ENCODE assay signal across 1 cellular context in the genomic region with DNA sequence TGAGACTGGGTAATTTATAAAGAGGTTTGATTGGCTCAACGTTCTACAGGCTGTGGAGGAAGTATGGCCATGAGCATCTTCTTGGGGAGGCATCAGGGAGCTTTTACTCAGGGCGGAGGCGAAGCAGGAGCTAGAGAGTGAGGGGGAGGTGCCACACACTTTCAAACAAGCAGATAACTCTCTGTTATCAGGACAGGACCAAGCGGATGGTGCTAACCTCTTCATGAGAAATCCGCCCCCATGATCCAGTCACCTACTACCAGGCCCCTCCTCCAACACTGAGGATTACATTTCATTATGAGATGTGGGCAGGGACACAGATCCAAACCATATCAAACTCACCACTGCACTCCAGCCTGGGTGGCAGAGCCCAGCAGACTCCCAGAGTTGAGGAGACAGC.
TF ChIP-seq lines count a peak whose summit lies in the region.

No MANE protein-coding gene starts in this region.

TF ChIP-seq in K562, 482 proteins besides CTCF, POLR2A, EP300 and RAD21 (continued from another document and continues in another):
- TF ChIP-seq LCOR (CRISPR knock-in tag; IDR thresholded peaks at IDR 0.05) (no peak), NCOA1 (IDR thresholded peaks at IDR 0.05; ENCODE audit: low read depth) (peak; percentile 16; the same call in 1 of the 2 replicates), PHB2 (IDR thresholded peaks at IDR 0.05; ENCODE audit: low read depth) (no peak), ZNF316 (IDR thresholded peaks at IDR 0.05) (no peak), PTBP1 (IDR thresholded peaks at IDR 0.05; ENCODE audit: low read depth, low read length) (no peak), CCAR2 (IDR thresholded peaks at IDR 0.05; ENCODE audit: low read depth, low read length) (no peak), ZNF444 (CRISPR knock-in tag; IDR thresholded peaks at IDR 0.05) (no peak), SIN3B (IDR thresholded peaks at IDR 0.05; ENCODE audit: low read depth) (no peak), MEIS2 (IDR thresholded peaks at IDR 0.05; ENCODE audit: partially characterized antibody) (peak; percentile 85), HMG20A (CRISPR knock-in tag; conservative IDR thresholded peaks at IDR 0.05) (no peak), HMG20B (CRISPR knock-in tag; IDR thresholded peaks at IDR 0.05) (no peak), CCNT2 (IDR thresholded peaks at IDR 0.05; ENCODE audit: borderline replicate concordance, extremely low read depth, insufficient read length, low read depth, low read length) (no peak), POLR2AphosphoS5 (IDR thresholded peaks at IDR 0.05; ENCODE audit: control insufficient read depth, insufficient read depth, low read depth, low read length) (0 out of 2 replicates have a peak, but pooled peaks have one; percentile 19), GTF2E2 (tag; IDR thresholded peaks at IDR 0.05) (no peak), RNF2 (IDR thresholded peaks at IDR 0.05) (0 out of 2 replicates have a peak, but pooled peaks have one; percentile 31), DEAF1 (CRISPR knock-in tag; IDR thresholded peaks at IDR 0.05) (no peak), PURB (CRISPR knock-in tag; IDR thresholded peaks at IDR 0.05; ENCODE audit: low read depth) (no peak), TBP (optimal IDR thresholded peaks at IDR 0.05; ENCODE audit: low read depth, low read length) (no peak), CBX2 (IDR thresholded peaks at IDR 0.05; ENCODE audit: insufficient read depth, low read length, poor library complexity, severe bottlenecking) (no peak), EZH2 (IDR thresholded peaks at IDR 0.05; ENCODE audit: borderline replicate concordance, low read depth, low read length) (no peak), SUPT5H (IDR thresholded peaks at IDR 0.05) (no peak), ZNF830 (CRISPR knock-in tag; IDR thresholded peaks at IDR 0.05) (no peak), KHSRP (IDR thresholded peaks at IDR 0.05) (no peak), NR2C2 (CRISPR knock-in tag; IDR thresholded peaks at IDR 0.05) (no peak), NR2C2 (tag; IDR thresholded peaks at IDR 0.05) (no peak), STAT5B (CRISPR knock-in tag; IDR thresholded peaks at IDR 0.05) (no peak), SOX6 (IDR thresholded peaks at IDR 0.05) (peak; percentile 55; the same call in 1 of the 2 replicates), ETV6 (IDR thresholded peaks at IDR 0.05; ENCODE audit: borderline replicate concordance in 1 of 2, low read depth in 2 of 2, low read length in 1 of 2) (no peak), ETV6 (CRISPR knock-in tag; IDR thresholded peaks at IDR 0.05; ENCODE audit: borderline replicate concordance) (no peak), KDM5B (IDR thresholded peaks at IDR 0.05; ENCODE audit: insufficient replicate concordance, low read depth, low read length) (no peak), ZKSCAN3 (CRISPR knock-in tag; IDR thresholded peaks at IDR 0.05) (no peak), HNRNPLL (IDR thresholded peaks at IDR 0.05; ENCODE audit: low read depth, low read length, poor library complexity, severe bottlenecking) (no peak), BRD9 (IDR thresholded peaks at IDR 0.05; ENCODE audit: low read depth, partially characterized antibody) (no peak), MITF (IDR thresholded peaks at IDR 0.05) (no peak), MCM2 (IDR thresholded peaks at IDR 0.05; ENCODE audit: low read depth) (no peak), TOE1 (IDR thresholded peaks at IDR 0.05; ENCODE audit: borderline replicate concordance) (no peak), TOE1 (CRISPR knock-in tag; IDR thresholded peaks at IDR 0.05; ENCODE audit: borderline replicate concordance, low read depth) (no peak), MTA1 (IDR thresholded peaks at IDR 0.05; ENCODE audit: borderline replicate concordance) (no peak), ZNF431 (CRISPR knock-in tag; IDR thresholded peaks at IDR 0.05) (no peak), MIER1 (IDR thresholded peaks at IDR 0.05; ENCODE audit: low read depth) (no peak)
- TF ChIP-seq, protein P1, sequence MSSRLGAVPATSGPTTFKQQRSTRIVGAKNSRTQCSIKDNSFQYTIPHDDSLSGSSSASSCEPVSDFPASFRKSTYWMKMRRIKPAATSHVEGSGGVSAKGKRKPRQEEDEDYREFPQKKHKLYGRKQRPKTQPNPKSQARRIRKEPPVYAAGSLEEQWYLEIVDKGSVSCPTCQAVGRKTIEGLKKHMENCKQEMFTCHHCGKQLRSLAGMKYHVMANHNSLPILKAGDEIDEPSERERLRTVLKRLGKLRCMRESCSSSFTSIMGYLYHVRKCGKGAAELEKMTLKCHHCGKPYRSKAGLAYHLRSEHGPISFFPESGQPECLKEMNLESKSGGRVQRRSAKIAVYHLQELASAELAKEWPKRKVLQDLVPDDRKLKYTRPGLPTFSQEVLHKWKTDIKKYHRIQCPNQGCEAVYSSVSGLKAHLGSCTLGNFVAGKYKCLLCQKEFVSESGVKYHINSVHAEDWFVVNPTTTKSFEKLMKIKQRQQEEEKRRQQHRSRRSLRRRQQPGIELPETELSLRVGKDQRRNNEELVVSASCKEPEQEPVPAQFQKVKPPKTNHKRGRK (tag; IDR thresholded peaks at IDR 0.05): no peak
- TF ChIP-seq, protein P2, sequence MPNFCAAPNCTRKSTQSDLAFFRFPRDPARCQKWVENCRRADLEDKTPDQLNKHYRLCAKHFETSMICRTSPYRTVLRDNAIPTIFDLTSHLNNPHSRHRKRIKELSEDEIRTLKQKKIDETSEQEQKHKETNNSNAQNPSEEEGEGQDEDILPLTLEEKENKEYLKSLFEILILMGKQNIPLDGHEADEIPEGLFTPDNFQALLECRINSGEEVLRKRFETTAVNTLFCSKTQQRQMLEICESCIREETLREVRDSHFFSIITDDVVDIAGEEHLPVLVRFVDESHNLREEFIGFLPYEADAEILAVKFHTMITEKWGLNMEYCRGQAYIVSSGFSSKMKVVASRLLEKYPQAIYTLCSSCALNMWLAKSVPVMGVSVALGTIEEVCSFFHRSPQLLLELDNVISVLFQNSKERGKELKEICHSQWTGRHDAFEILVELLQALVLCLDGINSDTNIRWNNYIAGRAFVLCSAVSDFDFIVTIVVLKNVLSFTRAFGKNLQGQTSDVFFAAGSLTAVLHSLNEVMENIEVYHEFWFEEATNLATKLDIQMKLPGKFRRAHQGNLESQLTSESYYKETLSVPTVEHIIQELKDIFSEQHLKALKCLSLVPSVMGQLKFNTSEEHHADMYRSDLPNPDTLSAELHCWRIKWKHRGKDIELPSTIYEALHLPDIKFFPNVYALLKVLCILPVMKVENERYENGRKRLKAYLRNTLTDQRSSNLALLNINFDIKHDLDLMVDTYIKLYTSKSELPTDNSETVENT (CRISPR knock-in tag; IDR thresholded peaks at IDR 0.05): no peak
- TF ChIP-seq, protein P3, sequence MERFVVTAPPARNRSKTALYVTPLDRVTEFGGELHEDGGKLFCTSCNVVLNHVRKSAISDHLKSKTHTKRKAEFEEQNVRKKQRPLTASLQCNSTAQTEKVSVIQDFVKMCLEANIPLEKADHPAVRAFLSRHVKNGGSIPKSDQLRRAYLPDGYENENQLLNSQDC (CRISPR knock-in tag; IDR thresholded peaks at IDR 0.05): no peak
- TF ChIP-seq, protein P4, sequence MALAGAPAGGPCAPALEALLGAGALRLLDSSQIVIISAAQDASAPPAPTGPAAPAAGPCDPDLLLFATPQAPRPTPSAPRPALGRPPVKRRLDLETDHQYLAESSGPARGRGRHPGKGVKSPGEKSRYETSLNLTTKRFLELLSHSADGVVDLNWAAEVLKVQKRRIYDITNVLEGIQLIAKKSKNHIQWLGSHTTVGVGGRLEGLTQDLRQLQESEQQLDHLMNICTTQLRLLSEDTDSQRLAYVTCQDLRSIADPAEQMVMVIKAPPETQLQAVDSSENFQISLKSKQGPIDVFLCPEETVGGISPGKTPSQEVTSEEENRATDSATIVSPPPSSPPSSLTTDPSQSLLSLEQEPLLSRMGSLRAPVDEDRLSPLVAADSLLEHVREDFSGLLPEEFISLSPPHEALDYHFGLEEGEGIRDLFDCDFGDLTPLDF (CRISPR knock-in tag; IDR thresholded peaks at IDR 0.05): no peak
- TF ChIP-seq, protein P5, sequence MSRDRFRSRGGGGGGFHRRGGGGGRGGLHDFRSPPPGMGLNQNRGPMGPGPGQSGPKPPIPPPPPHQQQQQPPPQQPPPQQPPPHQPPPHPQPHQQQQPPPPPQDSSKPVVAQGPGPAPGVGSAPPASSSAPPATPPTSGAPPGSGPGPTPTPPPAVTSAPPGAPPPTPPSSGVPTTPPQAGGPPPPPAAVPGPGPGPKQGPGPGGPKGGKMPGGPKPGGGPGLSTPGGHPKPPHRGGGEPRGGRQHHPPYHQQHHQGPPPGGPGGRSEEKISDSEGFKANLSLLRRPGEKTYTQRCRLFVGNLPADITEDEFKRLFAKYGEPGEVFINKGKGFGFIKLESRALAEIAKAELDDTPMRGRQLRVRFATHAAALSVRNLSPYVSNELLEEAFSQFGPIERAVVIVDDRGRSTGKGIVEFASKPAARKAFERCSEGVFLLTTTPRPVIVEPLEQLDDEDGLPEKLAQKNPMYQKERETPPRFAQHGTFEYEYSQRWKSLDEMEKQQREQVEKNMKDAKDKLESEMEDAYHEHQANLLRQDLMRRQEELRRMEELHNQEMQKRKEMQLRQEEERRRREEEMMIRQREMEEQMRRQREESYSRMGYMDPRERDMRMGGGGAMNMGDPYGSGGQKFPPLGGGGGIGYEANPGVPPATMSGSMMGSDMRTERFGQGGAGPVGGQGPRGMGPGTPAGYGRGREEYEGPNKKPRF (IDR thresholded peaks at IDR 0.05; ENCODE audit: low read depth, low read length): no peak
- TF ChIP-seq, protein P6, sequence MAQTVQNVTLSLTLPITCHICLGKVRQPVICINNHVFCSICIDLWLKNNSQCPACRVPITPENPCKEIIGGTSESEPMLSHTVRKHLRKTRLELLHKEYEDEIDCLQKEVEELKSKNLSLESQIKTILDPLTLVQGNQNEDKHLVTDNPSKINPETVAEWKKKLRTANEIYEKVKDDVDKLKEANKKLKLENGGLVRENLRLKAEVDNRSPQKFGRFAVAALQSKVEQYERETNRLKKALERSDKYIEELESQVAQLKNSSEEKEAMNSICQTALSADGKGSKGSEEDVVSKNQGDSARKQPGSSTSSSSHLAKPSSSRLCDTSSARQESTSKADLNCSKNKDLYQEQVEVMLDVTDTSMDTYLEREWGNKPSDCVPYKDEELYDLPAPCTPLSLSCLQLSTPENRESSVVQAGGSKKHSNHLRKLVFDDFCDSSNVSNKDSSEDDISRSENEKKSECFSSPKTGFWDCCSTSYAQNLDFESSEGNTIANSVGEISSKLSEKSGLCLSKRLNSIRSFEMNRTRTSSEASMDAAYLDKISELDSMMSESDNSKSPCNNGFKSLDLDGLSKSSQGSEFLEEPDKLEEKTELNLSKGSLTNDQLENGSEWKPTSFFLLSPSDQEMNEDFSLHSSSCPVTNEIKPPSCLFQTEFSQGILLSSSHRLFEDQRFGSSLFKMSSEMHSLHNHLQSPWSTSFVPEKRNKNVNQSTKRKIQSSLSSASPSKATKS (CRISPR knock-in tag; IDR thresholded peaks at IDR 0.05): no peak
- TF ChIP-seq, protein P7, sequence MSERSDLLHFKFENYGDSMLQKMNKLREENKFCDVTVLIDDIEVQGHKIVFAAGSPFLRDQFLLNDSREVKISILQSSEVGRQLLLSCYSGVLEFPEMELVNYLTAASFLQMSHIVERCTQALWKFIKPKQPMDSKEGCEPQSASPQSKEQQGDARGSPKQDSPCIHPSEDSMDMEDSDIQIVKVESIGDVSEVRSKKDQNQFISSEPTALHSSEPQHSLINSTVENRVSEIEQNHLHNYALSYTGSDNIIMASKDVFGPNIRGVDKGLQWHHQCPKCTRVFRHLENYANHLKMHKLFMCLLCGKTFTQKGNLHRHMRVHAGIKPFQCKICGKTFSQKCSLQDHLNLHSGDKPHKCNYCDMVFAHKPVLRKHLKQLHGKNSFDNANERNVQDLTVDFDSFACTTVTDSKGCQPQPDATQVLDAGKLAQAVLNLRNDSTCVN (CRISPR knock-in tag; IDR thresholded peaks at IDR 0.05): no peak
